1 cellular context compared by ENCODE assay signal in the genomic region with DNA sequence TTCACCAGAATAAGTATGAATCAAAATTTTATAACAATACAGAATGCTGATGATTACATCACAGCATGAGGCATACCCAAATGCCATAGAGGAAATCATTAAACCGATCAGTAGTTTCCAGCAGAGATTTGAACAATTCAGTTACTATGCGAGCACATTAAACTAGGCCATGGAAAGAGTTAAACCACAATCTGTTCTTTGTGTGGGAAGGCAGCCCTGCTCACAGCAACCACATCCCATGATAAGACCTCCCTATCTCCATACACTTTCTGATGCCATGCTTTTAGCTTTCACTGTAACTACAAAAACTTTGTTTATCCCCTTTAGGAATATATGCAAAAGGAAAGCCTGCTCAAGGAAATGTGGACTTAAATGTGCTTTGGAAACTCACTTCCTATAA.
A peak's percentile ranks its signal among the peaks of the same experiment; 100 is the strongest.
TF ChIP-seq lines count a peak whose summit lies in the region.

No MANE protein-coding gene starts in this region.

TF ChIP-seq in SK-N-SH, 30 proteins besides CTCF, POLR2A, EP300 and RAD21 (continued from another document):
- TF ChIP-seq, protein P1, sequence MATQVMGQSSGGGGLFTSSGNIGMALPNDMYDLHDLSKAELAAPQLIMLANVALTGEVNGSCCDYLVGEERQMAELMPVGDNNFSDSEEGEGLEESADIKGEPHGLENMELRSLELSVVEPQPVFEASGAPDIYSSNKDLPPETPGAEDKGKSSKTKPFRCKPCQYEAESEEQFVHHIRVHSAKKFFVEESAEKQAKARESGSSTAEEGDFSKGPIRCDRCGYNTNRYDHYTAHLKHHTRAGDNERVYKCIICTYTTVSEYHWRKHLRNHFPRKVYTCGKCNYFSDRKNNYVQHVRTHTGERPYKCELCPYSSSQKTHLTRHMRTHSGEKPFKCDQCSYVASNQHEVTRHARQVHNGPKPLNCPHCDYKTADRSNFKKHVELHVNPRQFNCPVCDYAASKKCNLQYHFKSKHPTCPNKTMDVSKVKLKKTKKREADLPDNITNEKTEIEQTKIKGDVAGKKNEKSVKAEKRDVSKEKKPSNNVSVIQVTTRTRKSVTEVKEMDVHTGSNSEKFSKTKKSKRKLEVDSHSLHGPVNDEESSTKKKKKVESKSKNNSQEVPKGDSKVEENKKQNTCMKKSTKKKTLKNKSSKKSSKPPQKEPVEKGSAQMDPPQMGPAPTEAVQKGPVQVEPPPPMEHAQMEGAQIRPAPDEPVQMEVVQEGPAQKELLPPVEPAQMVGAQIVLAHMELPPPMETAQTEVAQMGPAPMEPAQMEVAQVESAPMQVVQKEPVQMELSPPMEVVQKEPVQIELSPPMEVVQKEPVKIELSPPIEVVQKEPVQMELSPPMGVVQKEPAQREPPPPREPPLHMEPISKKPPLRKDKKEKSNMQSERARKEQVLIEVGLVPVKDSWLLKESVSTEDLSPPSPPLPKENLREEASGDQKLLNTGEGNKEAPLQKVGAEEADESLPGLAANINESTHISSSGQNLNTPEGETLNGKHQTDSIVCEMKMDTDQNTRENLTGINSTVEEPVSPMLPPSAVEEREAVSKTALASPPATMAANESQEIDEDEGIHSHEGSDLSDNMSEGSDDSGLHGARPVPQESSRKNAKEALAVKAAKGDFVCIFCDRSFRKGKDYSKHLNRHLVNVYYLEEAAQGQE (IDR thresholded peaks at IDR 0.05; ENCODE audit: low read depth, low read length) = no peak
- TF ChIP-seq GATA2 (CRISPR knock-in tag; IDR thresholded peaks at IDR 0.05) (peak; percentile 46; the same call in 1 of the 2 replicates), JUND (IDR thresholded peaks at IDR 0.05) (no peak), MXI1 (IDR thresholded peaks at IDR 0.05; ENCODE audit: low read depth, low read length) (peak; percentile 94), TAF1 (IDR thresholded peaks at IDR 0.05; ENCODE audit: borderline replicate concordance, low read depth, low read length) (no peak), NRF1 (IDR thresholded peaks at IDR 0.05; ENCODE audit: low read depth, low read length) (no peak), FOXJ3 (CRISPR knock-in tag; IDR thresholded peaks at IDR 0.05) (no peak), ELF1 (IDR thresholded peaks at IDR 0.05) (no peak)
- TF ChIP-seq, protein P2, sequence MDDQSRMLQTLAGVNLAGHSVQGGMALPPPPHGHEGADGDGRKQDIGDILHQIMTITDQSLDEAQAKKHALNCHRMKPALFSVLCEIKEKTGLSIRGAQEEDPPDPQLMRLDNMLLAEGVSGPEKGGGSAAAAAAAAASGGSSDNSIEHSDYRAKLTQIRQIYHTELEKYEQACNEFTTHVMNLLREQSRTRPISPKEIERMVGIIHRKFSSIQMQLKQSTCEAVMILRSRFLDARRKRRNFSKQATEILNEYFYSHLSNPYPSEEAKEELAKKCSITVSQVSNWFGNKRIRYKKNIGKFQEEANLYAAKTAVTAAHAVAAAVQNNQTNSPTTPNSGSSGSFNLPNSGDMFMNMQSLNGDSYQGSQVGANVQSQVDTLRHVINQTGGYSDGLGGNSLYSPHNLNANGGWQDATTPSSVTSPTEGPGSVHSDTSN (IDR thresholded peaks at IDR 0.05) = no peak
- TF ChIP-seq, protein P3, sequence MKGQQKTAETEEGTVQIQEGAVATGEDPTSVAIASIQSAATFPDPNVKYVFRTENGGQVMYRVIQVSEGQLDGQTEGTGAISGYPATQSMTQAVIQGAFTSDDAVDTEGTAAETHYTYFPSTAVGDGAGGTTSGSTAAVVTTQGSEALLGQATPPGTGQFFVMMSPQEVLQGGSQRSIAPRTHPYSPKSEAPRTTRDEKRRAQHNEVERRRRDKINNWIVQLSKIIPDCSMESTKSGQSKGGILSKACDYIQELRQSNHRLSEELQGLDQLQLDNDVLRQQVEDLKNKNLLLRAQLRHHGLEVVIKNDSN (IDR thresholded peaks at IDR 0.05; ENCODE audit: borderline replicate concordance, low read depth) = no peak
